In the genomic region with DNA sequence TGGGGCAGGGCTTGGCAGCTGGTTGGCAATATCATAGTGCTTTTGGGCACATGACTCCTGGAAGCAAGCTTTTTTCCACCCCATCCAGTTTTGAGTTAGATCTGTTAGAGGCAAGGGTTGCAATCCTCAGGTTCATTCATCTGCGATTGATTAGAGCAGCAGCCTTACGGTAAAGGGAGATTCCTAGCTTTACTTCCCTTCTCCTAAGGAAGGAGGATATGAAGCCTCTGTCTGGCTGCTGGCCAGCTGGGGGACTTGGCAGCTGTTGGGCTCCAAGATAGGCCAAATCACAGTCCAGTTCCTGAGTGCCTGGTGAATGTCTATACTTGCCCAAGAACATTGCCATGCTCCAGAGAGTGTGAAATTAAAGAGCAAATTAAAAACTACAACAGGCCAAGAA, we compare ENCODE assay signal across 13 cellular contexts.
"Had no signal": no experiment of that assay in that cellular context is flagged by ENCODE, and none has a peak within 500 bp of the region (broad histone marks: within the 10 kb centered on the region; RNA-seq: fewer than 3 reads in every experiment).

No MANE protein-coding gene starts in this region.

- DNase-seq: activated CD4-positive, alpha-beta T cell treated with anti-CD3 and anti-CD28 coated beads for 4 hours; activated CD8-positive, alpha-beta T cell treated with anti-CD3 and anti-CD28 coated beads for 36 hours; activated naive CD4-positive, alpha-beta T cell treated with anti-CD3 and anti-CD28 coated beads for 36 hours; effector memory CD8-positive, alpha-beta T cell; lower lobe of right lung; posterior cingulate gyrus; spleen; stimulated activated CD4-positive, alpha-beta T cell treated with anti-CD3 and anti-CD28 coated beads, Interleukin-1b, Interleukin-23, amount 100 ng/mL, for 48 hours; stimulated activated naive CD4-positive, alpha-beta T cell; T-helper 9 cell; transverse colon had no signal

- ATAC-seq: activated CD8-positive, alpha-beta T cell treated with anti-CD3 and anti-CD28 coated beads for 36 hours; effector memory CD8-positive, alpha-beta T cell; lower lobe of right lung; right lobe of liver had no signal

- H3K4me3 ChIP-seq: hepatocyte, lower lobe of right lung, right lobe of liver, spleen, transverse colon had no signal
